1 cellular context compared by ENCODE assay signal in the genomic region with DNA sequence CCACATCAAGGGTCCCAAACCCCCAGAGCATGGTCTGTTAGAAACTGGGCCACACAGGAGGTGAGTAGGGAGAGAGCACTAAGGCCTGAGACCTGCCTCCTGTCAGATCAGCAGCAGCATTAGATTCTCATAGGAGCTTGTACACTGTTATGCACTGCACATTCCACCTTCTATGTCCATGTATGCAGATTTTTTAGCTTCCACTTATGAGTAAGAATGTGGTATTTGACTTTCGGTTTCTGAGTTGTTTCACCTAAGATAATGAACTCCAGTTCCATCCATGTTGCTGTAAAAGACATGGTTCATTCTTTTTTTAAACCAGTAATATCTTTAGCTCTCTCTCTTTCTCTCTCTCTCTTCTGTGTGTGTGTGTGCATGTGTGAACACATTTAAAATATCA.
TF ChIP-seq lines count a peak whose summit lies in the region.

No MANE protein-coding gene starts in this region.

TF ChIP-seq in IMR-90, 13 proteins besides CTCF, POLR2A, EP300 and RAD21:
- TF ChIP-seq ELK1 (IDR thresholded peaks at IDR 0.05; ENCODE audit: borderline replicate concordance, low read depth, low read length) (no peak), CEBPB (IDR thresholded peaks at IDR 0.05; ENCODE audit: low read depth, low read length) (no peak), MAZ (IDR thresholded peaks at IDR 0.05; ENCODE audit: borderline replicate concordance, low read depth, low read length) (no peak), NFE2L2 (IDR thresholded peaks at IDR 0.05; ENCODE audit: low read depth, low read length) (no peak), MAFK (IDR thresholded peaks at IDR 0.05; ENCODE audit: low read depth, low read length) (no peak), BHLHE40 (IDR thresholded peaks at IDR 0.05; ENCODE audit: low read depth, low read length) (no peak), SMC3 (IDR thresholded peaks at IDR 0.05; ENCODE audit: low read depth, low read length) (no peak), CHD1 (IDR thresholded peaks at IDR 0.05; ENCODE audit: low read depth, low read length) (no peak), MXI1 (IDR thresholded peaks at IDR 0.05; ENCODE audit: borderline replicate concordance, low read depth, low read length) (no peak), FOS (IDR thresholded peaks at IDR 0.05; ENCODE audit: low read depth, low read length) (no peak), RFX5 (IDR thresholded peaks at IDR 0.05; ENCODE audit: low read depth, low read length) (no peak)
- TF ChIP-seq, protein P1, sequence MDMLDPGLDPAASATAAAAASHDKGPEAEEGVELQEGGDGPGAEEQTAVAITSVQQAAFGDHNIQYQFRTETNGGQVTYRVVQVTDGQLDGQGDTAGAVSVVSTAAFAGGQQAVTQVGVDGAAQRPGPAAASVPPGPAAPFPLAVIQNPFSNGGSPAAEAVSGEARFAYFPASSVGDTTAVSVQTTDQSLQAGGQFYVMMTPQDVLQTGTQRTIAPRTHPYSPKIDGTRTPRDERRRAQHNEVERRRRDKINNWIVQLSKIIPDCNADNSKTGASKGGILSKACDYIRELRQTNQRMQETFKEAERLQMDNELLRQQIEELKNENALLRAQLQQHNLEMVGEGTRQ (IDR thresholded peaks at IDR 0.05; ENCODE audit: low read depth, low read length): no peak
